ENCODE assay signal across 20 cellular contexts in genomic region chr13:114005206-114005720, GRCh38. TPM values are rescaled to one million over a fixed set of nuclear protein-coding genes. Genes with fewer than 3 reads are reported as not detected.
DNase-seq lines count a peak whose midpoint lies in the region; ATAC-seq, FAIRE-seq and TF ChIP-seq lines count a peak whose summit lies in the region.
"Had no signal": no experiment of that assay in that cellular context is flagged by ENCODE, and none has a peak within 500 bp of the region (broad histone marks: within the 10 kb centered on the region; RNA-seq: fewer than 3 reads in every experiment).

No MANE protein-coding gene starts in this region.

- FAIRE-seq in endothelial cell of umbilical vein (lab: Jason Lieb, UNC) (no peak), frontal cortex (lab: Jason Lieb, UNC) (no peak)
- FAIRE-seq: GM19239, small intestine, TTC549 had no signal

- ATAC-seq in activated naive CD4-positive, alpha-beta T cell treated with anti-CD3 and anti-CD28 coated beads, Interleukin-2, amount 50 U/mL, for 72 hours: no peak

- H3K4me1 ChIP-seq in endothelial cell of umbilical vein (ENCODE audit: control insufficient read depth, extremely low read depth, insufficient read depth, low read length): peaks cover 18% of the 10 kb centered on the region
- H3K4me1 ChIP-seq in mucosa of stomach (ENCODE audit: control insufficient read depth, insufficient read depth, low read length): peaks cover 24% of the 10 kb centered on the region
- H3K4me1 ChIP-seq in suprapubic skin: no peaks in the 10 kb centered on the region
- no peaks in the 10 kb centered on the region for H3K4me1 ChIP-seq in trophoblast cell (ENCODE audit: control insufficient read depth in 1 of 2, insufficient read depth in 2 of 2, low read length in 2 of 2)
- H3K4me1 ChIP-seq: parathyroid adenoma had no signal

- H2BK120ac ChIP-seq in trophoblast cell (ENCODE audit: insufficient read depth, low read length, poor library complexity): no peak overlapping the region

- no peak overlapping the region for H3K14ac ChIP-seq in trophoblast cell (ENCODE audit: low read length)

- H3K36me3 ChIP-seq in endothelial cell of umbilical vein (ENCODE audit: control insufficient read depth in 2 of 2, extremely low read depth in 1 of 2, insufficient read depth in 2 of 2, low read length in 2 of 2) (peaks cover 7 to 32% of the 10 kb centered on the region in 2 experiments), mucosa of stomach (ENCODE audit: control insufficient read depth, insufficient read depth, low read length) (no peaks in the 10 kb centered on the region), suprapubic skin (peaks cover 22% of the 10 kb centered on the region), trophoblast cell (ENCODE audit: control insufficient read depth in 1 of 2, insufficient read depth in 2 of 2, low read length in 2 of 2) (peaks cover 25 to 46% of the 10 kb centered on the region in 2 experiments)

- no peak overlapping the region for H2BK12ac ChIP-seq in trophoblast cell (ENCODE audit: low read length)

- H3K27ac ChIP-seq in endothelial cell of umbilical vein (ENCODE audit: insufficient read depth, low read depth, low read length) (peak overlapping the region; percentile 91), suprapubic skin (no peak overlapping the region), trophoblast cell (ENCODE audit: low read depth, low read length) (no peak overlapping the region)
- H3K27ac ChIP-seq: parathyroid adenoma had no signal

- H3K9ac ChIP-seq in endothelial cell of umbilical vein (replicated peaks; ENCODE audit: extremely low read depth, insufficient read depth, low read length): peak overlapping the region; percentile 39
- H3K9ac ChIP-seq in mucosa of stomach (ENCODE audit: low read length): peak overlapping the region; percentile 62
- H3K9ac ChIP-seq in trophoblast cell (ENCODE audit: low read length): no peak overlapping the region
- H3K9ac ChIP-seq: parathyroid adenoma had no signal

- H3K23ac ChIP-seq in trophoblast cell (ENCODE audit: low read length): no peak overlapping the region

- H3K18ac ChIP-seq in trophoblast cell (ENCODE audit: low read length): no peak overlapping the region

- H3K4me3 ChIP-seq in endothelial cell of umbilical vein (replicated peaks in 1 of 3; ENCODE audit: insufficient read depth in 1 of 3, low read depth in 1 of 3, low read length in 3 of 3) (no peak overlapping the region), mucosa of stomach (ENCODE audit: low read length) (peak overlapping the region; percentile 66), suprapubic skin (no peak overlapping the region), trophoblast cell (ENCODE audit: low read depth, low read length) (no peak overlapping the region)

- BruUV-seq in endothelial cell of umbilical vein (replicated peaks; lab: Mats Ljungman, UMichigan): no TSS peak

- H2BK5ac ChIP-seq in trophoblast cell (ENCODE audit: low read depth, low read length, poor library complexity): no peak overlapping the region

- DNase-seq in activated naive CD4-positive, alpha-beta T cell treated with anti-CD3 and anti-CD28 coated beads, Interleukin-2, amount 50 U/mL, for 72 hours (ENCODE audit: low spot score in 2 of 2): no peak
- DNase-seq in activated naive CD4-positive, alpha-beta T cell treated with Interleukin-2 at 50 U/mL for 16 hours: no peak
- DNase-seq in endothelial cell of umbilical vein (ENCODE audit: low read depth, low spot score): no peak
- DNase-seq in suprapubic skin (ENCODE audit: low spot score in 2 of 2): peak; percentile 51 to 66
- no peak for DNase-seq in trophoblast cell
- DNase-seq in activated gamma-delta T cell (lab: John Stamatoyannopoulos, UW): no peak
- no peak for DNase-seq in frontal cortex (ENCODE audit: low spot score in 2 of 2)
- DNase-seq: activated CD4-positive, alpha-beta T cell treated with anti-CD3 and anti-CD28 coated beads, Interleukin-2, amount 10 ng/mL, durations not matched to agents 7 days and 5 days; effector CD8-positive, alpha-beta T cell; HCEC 1CT; hypothalamus; Kasumi-1; kidney glomerular epithelial cell; NCI-H1417 treated with DMSO at 0.1 percent for 48 hours; NCI-H82 had no signal

- H3K9me3 Mint-ChIP-seq in activated naive CD4-positive, alpha-beta T cell treated with anti-CD3 and anti-CD28 coated beads, Interleukin-2, amount 50 U/mL, for 72 hours: no peaks in the 10 kb centered on the region
- H3K9me3 Mint-ChIP-seq: activated CD4-positive, alpha-beta T cell treated with anti-CD3 and anti-CD28 coated beads, Interleukin-2, amount 10 ng/mL, durations not matched to agents 7 days and 5 days had no signal

- 90% methylated on average over 14 of the region's 15 CpGs for WGBS in suprapubic skin
- no CpG with 5 or more reads among the region's 15 CpGs for WGBS in trophoblast cell (ENCODE audit: extremely low coverage, insufficient coverage, insufficient read length)

- CTCF ChIA-PET in endothelial cell of umbilical vein (lab: Charles Lee): no interaction called here

- no peak for TF ChIP-seq EP300 in suprapubic skin (IDR thresholded peaks at IDR 0.05)

- intact Hi-C loops in endothelial cell of umbilical vein (cut with micrococcal nuclease): loop anchor here (2.0 kb wide), 2 partner anchors 30 to 60 kb away; no protein-coding TSS in a partner anchor

- no peak overlapping the region for H2AFZ ChIP-seq in endothelial cell of umbilical vein (ENCODE audit: low read depth, low read length)
- no peak overlapping the region for H2AFZ ChIP-seq in trophoblast cell (ENCODE audit: insufficient read depth, low read length, poor library complexity)
- H2AFZ ChIP-seq: parathyroid adenoma had no signal

- no peak for TF ChIP-seq CTCF in endothelial cell of umbilical vein (IDR thresholded peaks at IDR 0.05; ENCODE audit: extremely low read depth in 1 of 2, insufficient read depth in 1 of 2, low read depth in 1 of 2, low read length in 2 of 2)
- no peak for TF ChIP-seq CTCF in suprapubic skin (IDR thresholded peaks at IDR 0.05)

- H3K9me3 ChIP-seq in endothelial cell of umbilical vein (replicated peaks; ENCODE audit: control insufficient read depth, insufficient read depth, low read length) (no peaks in the 10 kb centered on the region), mucosa of stomach (ENCODE audit: control insufficient read depth, low read length) (no peaks in the 10 kb centered on the region), suprapubic skin (no peaks in the 10 kb centered on the region), trophoblast cell (ENCODE audit: insufficient read depth, low read depth, low read length) (peaks cover 5% of the 10 kb centered on the region)

- no peak overlapping the region for H3K4ac ChIP-seq in trophoblast cell (ENCODE audit: low read depth, low read length)

- no peak overlapping the region for H4K91ac ChIP-seq in trophoblast cell (ENCODE audit: low read depth, low read length)

- no peak overlapping the region for H2AK5ac ChIP-seq in trophoblast cell (ENCODE audit: low read length)

- H4K8ac ChIP-seq in trophoblast cell (ENCODE audit: low read depth, low read length): no peak overlapping the region

- H3K27me3 ChIP-seq in endothelial cell of umbilical vein (ENCODE audit: control insufficient read depth in 2 of 2, insufficient read depth in 2 of 2, low read length in 2 of 2) (no peaks in the 10 kb centered on the region), mucosa of stomach (ENCODE audit: control insufficient read depth, insufficient read depth, low read length) (no peaks in the 10 kb centered on the region), suprapubic skin (no peaks in the 10 kb centered on the region), trophoblast cell (ENCODE audit: insufficient read depth, low read length) (no peaks in the 10 kb centered on the region)

- H3K79me2 ChIP-seq in endothelial cell of umbilical vein (ENCODE audit: control insufficient read depth, insufficient read depth, low read length): peaks cover 5% of the 10 kb centered on the region
- H3K79me2 ChIP-seq in trophoblast cell (ENCODE audit: control insufficient read depth, insufficient read depth, low read length, poor library complexity): no peaks in the 10 kb centered on the region
- H3K79me2 ChIP-seq: parathyroid adenoma had no signal

- dilution Hi-C loops in endothelial cell of umbilical vein (cut with MboI; ENCODE audit: extremely low pct_ligation_motif_present, low sequenced_read_pairs): no loop called here

- no peak overlapping the region for H4K12ac ChIP-seq in trophoblast cell (ENCODE audit: low read depth, low read length)

- H3K36me3 Mint-ChIP-seq in activated naive CD4-positive, alpha-beta T cell treated with anti-CD3 and anti-CD28 coated beads, Interleukin-2, amount 50 U/mL, for 72 hours: no peaks in the 10 kb centered on the region

- no peaks in the 10 kb centered on the region for H3K9me1 ChIP-seq in endothelial cell of umbilical vein (replicated peaks; ENCODE audit: control insufficient read depth, extremely low read depth, insufficient read depth, low read length)

- POLR2A ChIA-PET in endothelial cell of umbilical vein (lab: Charles Lee): no interaction called here

- TF ChIP-seq POLR2A in endothelial cell of umbilical vein (IDR thresholded peaks at IDR 0.05; ENCODE audit: low read depth, low read length) (no peak), suprapubic skin (IDR thresholded peaks at IDR 0.05) (no peak)

- no peaks in the 10 kb centered on the region for H4K20me1 ChIP-seq in endothelial cell of umbilical vein (replicated peaks; ENCODE audit: control insufficient read depth, extremely low read depth, insufficient read depth, low read length)

- peak overlapping the region; percentile 12 to 88 for H3K27ac Mint-ChIP-seq in activated naive CD4-positive, alpha-beta T cell treated with anti-CD3 and anti-CD28 coated beads, Interleukin-2, amount 50 U/mL, for 72 hours
- H3K27ac Mint-ChIP-seq: activated CD4-positive, alpha-beta T cell treated with anti-CD3 and anti-CD28 coated beads, Interleukin-2, amount 10 ng/mL, durations not matched to agents 7 days and 5 days had no signal

- no peaks in the 10 kb centered on the region for H3K79me1 ChIP-seq in trophoblast cell (ENCODE audit: low read length)

- peak overlapping the region; percentile 26 for H3K4me2 ChIP-seq in endothelial cell of umbilical vein (ENCODE audit: insufficient read depth, low read length)
- no peak overlapping the region for H3K4me2 ChIP-seq in trophoblast cell (ENCODE audit: low read length)

RNA-seq across cellular contexts. Expression of gene C13orf46, which starts 31.4 kb away (rescaled TPM):
- 1 to 10 TPM in 1 of 2 donors, under 1 TPM in 1; 0.61 to 3.6 TPM for total RNA-seq in activated naive CD4-positive, alpha-beta T cell treated with anti-CD3 and anti-CD28 coated beads, Interleukin-2, amount 50 U/mL, for 72 hours
- total RNA-seq in endothelial cell of umbilical vein (1.7 and 1.9 TPM in 2 replicates), suprapubic skin (1 to 10 TPM in 1 of 4 donors, under 1 TPM in 3; 0.16 to 1.4 (median 0.53) TPM), frontal cortex (under 0.01 TPM)
- 1.2 and 1.3 TPM in 2 replicates for polyA plus RNA-seq in endothelial cell of umbilical vein
- polyA plus RNA-seq in endothelial cell of umbilical vein (2011; cell fraction: cytosol; rRNA removed): 0.30 and 0.37 TPM in 2 replicates
- polyA plus RNA-seq in endothelial cell of umbilical vein (2011; cell fraction: nucleus; rRNA removed): 6.3 and 7.7 TPM in 2 replicates
- 0.52 and 0.86 TPM in 2 replicates for polyA plus RNA-seq in endothelial cell of umbilical vein (2012)
- polyA minus RNA-seq in endothelial cell of umbilical vein: 2.0 and 2.2 TPM in 2 replicates
- 0.41 TPM for polyA minus RNA-seq in endothelial cell of umbilical vein (2011; cell fraction: cytosol; rRNA and poly(A)+ RNA removed)
- polyA minus RNA-seq in endothelial cell of umbilical vein (2011; cell fraction: nucleus; rRNA and poly(A)+ RNA removed): 4.6 and 7.2 TPM in 2 replicates
- polyA plus RNA-seq in trophoblast cell (2013): 0.12 and 0.15 TPM in 2 replicates

Comparison
In these comparisons a context has a peak if more than half of its experiments do, and no peak if none do; other contexts are left out.
1. DNase-seq: peak in suprapubic skin (2 of 2); none in activated naive CD4-positive, alpha-beta T cell treated with anti-CD3 and anti-CD28 coated beads, Interleukin-2, amount 50 U/mL, for 72 hours (0 of 2), activated naive CD4-positive, alpha-beta T cell treated with Interleukin-2 at 50 U/mL for 16 hours (single experiment), endothelial cell of umbilical vein (single experiment), trophoblast cell (0 of 2), activated gamma-delta T cell (single experiment) and frontal cortex (0 of 2).